ENCODE assay signal across 9 cellular contexts in the genomic region with DNA sequence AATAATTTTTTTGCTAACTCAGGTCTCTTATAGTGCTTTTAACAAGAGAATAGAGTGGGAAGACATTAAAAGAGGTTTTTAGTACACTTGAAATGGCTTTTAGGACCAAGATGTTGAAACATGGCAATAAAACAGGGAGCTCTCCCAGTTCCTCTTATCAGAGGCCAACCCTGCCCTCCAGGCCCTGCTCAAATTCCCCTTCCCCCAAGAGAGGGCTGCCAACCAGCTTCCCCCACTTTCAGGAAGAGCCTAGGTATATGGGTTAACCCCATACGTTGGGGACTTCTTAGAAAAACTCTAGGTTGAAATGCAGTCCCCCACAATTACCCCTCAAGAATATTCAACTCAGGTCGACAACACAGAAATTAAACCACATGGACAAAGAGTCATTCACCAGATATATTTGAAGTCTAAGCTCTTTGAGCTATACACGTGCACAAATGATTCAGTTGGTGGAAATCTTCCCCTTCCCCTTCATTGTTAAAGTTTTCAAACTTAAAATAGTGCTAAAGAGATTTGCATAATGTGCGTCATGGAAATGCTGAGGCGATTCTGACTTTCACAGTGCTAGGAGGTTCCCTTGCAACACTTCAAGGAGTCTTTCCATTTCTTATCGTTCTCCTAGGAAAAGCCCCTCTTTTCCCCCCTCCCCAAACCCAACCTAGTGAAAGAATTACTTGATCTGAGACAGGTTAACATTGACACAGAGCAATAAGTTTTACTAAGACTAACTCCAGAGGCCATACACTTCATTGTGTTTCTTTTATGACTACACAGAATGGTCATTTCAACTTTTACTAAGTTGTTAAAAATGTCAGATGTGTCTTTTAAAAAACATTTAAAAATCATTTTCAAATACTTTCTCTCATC. TPM values are rescaled to one million over a fixed set of nuclear protein-coding genes. Genes with fewer than 3 reads are reported as not detected.
DNase-seq lines count a peak whose midpoint lies in the region; ATAC-seq and TF ChIP-seq lines count a peak whose summit lies in the region.
"Had no signal": no experiment of that assay in that cellular context is flagged by ENCODE, and none has a peak within 500 bp of the region (broad histone marks: within the 10 kb centered on the region; RNA-seq: fewer than 3 reads in every experiment).

No MANE protein-coding gene starts in this region.

- peaks cover 7% of the 10 kb centered on the region for H3K4me1 Mint-ChIP-seq in activated CD8-positive, alpha-beta memory T cell treated with anti-CD3 and anti-CD28 coated beads, Interleukin-2, amount 10 ng/mL, durations not matched to agents 7 days and 5 days
- H3K4me1 Mint-ChIP-seq in stimulated activated effector memory CD8-positive, alpha-beta T cell treated with anti-CD3 and anti-CD28 coated beads, Interleukin-12 subunit alpha, Interleukin-12 subunit beta, amount 100 ng/mL, for 72 hours = no peaks in the 10 kb centered on the region

- peaks cover 2% of the 10 kb centered on the region for H3K27me3 Mint-ChIP-seq in activated CD8-positive, alpha-beta memory T cell treated with anti-CD3 and anti-CD28 coated beads, Interleukin-2, amount 10 ng/mL, durations not matched to agents 7 days and 5 days

- no peak overlapping the region for H3K27ac Mint-ChIP-seq in activated CD8-positive, alpha-beta memory T cell treated with anti-CD3 and anti-CD28 coated beads, Interleukin-2, amount 10 ng/mL, durations not matched to agents 7 days and 5 days
- peak overlapping the region; percentile 73 for H3K27ac Mint-ChIP-seq in stimulated activated effector memory CD8-positive, alpha-beta T cell treated with anti-CD3 and anti-CD28 coated beads, Interleukin-12 subunit alpha, Interleukin-12 subunit beta, amount 100 ng/mL, for 72 hours

- H3K4me3 Mint-ChIP-seq in activated CD8-positive, alpha-beta memory T cell treated with anti-CD3 and anti-CD28 coated beads, Interleukin-2, amount 10 ng/mL, durations not matched to agents 7 days and 5 days = no peak overlapping the region
- no peak overlapping the region for H3K4me3 Mint-ChIP-seq in stimulated activated effector memory CD8-positive, alpha-beta T cell treated with anti-CD3 and anti-CD28 coated beads, Interleukin-12 subunit alpha, Interleukin-12 subunit beta, amount 100 ng/mL, for 72 hours

- no peak for TF ChIP-seq POLR2A in lower leg skin (IDR thresholded peaks at IDR 0.05)

- H3F3A ChIP-seq in MM.1S (ENCODE audit: insufficient read depth, low read length) = no peaks in the 10 kb centered on the region

- H3K9me3 Mint-ChIP-seq in activated CD8-positive, alpha-beta memory T cell treated with anti-CD3 and anti-CD28 coated beads, Interleukin-2, amount 10 ng/mL, durations not matched to agents 7 days and 5 days (ENCODE audit: low read depth) = no peaks in the 10 kb centered on the region
- H3K9me3 Mint-ChIP-seq in stimulated activated effector memory CD8-positive, alpha-beta T cell treated with anti-CD3 and anti-CD28 coated beads, Interleukin-12 subunit alpha, Interleukin-12 subunit beta, amount 100 ng/mL, for 72 hours = no peaks in the 10 kb centered on the region

- TF ChIP-seq CTCF in MM.1S (IDR thresholded peaks at IDR 0.05; ENCODE audit: low read length) (no peak), lower leg skin (IDR thresholded peaks at IDR 0.05) (no peak)

- H3K36me3 Mint-ChIP-seq in activated CD8-positive, alpha-beta memory T cell treated with anti-CD3 and anti-CD28 coated beads, Interleukin-2, amount 10 ng/mL, durations not matched to agents 7 days and 5 days = no peaks in the 10 kb centered on the region
- peaks cover 6% of the 10 kb centered on the region for H3K36me3 Mint-ChIP-seq in stimulated activated effector memory CD8-positive, alpha-beta T cell treated with anti-CD3 and anti-CD28 coated beads, Interleukin-12 subunit alpha, Interleukin-12 subunit beta, amount 100 ng/mL, for 72 hours

- no peaks in the 10 kb centered on the region for H3K27me3 ChIP-seq in MM.1S (replicated peaks; ENCODE audit: insufficient read depth, low read length)

- no peak overlapping the region for H3K4me3 ChIP-seq in MM.1S (ENCODE audit: low read length)
- no peak overlapping the region for H3K4me3 ChIP-seq in lower leg skin (ENCODE audit: low read depth, poor library complexity, severe bottlenecking)

- 52 to 60% methylated on average over 6 of the region's 6 CpGs for WGBS in lower leg skin, 2 donors

- DNase-seq in activated CD8-positive, alpha-beta memory T cell treated with anti-CD3 and anti-CD28 coated beads, Interleukin-2, amount 10 ng/mL, durations not matched to agents 7 days and 5 days = no peak
- DNase-seq in activated CD8-positive, alpha-beta memory T cell treated with anti-CD3 and anti-CD28 coated beads, Interleukin-2, amount 50 U/mL, for 48 hours = no peak
- DNase-seq in MM.1S (peak; percentile 19), lower leg skin (ENCODE audit: low spot score in 2 of 2) (no peak), hypothalamus (lab: John Stamatoyannopoulos, UW) (no peak), putamen (ENCODE audit: low spot score) (no peak)
- DNase-seq in stimulated activated effector memory CD8-positive, alpha-beta T cell treated with anti-CD3 and anti-CD28 coated beads, Interleukin-12 subunit alpha, Interleukin-12 subunit beta, amount 100 ng/mL, for 72 hours (ENCODE audit: low spot score in 2 of 2) = no peak

- no peaks in the 10 kb centered on the region for H3K36me3 ChIP-seq in MM.1S (replicated peaks; ENCODE audit: insufficient read depth, low read length)

- no peaks in the 10 kb centered on the region for H3K79me2 ChIP-seq in MM.1S (ENCODE audit: low read length)

- H4K20me1 ChIP-seq in MM.1S (ENCODE audit: insufficient read depth, low read length) = no peaks in the 10 kb centered on the region

- no peak overlapping the region for H3K9ac ChIP-seq in MM.1S (ENCODE audit: low read length)

- ATAC-seq in activated CD8-positive, alpha-beta memory T cell treated with anti-CD3 and anti-CD28 coated beads, Interleukin-2, amount 10 ng/mL, durations not matched to agents 7 days and 5 days = peak; percentile 23
- ATAC-seq in HG02588 (IDR thresholded peaks at IDR 0.05; ENCODE audit: unreplicated experiment) = peak; percentile 58
- ATAC-seq in stimulated activated effector memory CD8-positive, alpha-beta T cell treated with anti-CD3 and anti-CD28 coated beads, Interleukin-12 subunit alpha, Interleukin-12 subunit beta, amount 100 ng/mL, for 72 hours = peak; percentile 65

- H3K9me2 ChIP-seq in MM.1S (replicated peaks; ENCODE audit: insufficient read depth, low read length) = no peaks in the 10 kb centered on the region

- CTCF ChIA-PET in activated CD8-positive, alpha-beta memory T cell treated with anti-CD3 and anti-CD28 coated beads, Interleukin-2, amount 10 ng/mL, durations not matched to agents 7 days and 5 days (lab: Charles Lee) = interaction anchor here (0.6 to 4.8 kb wide), 15 partner anchors 12 to 609 kb away, joined by 3 to 42 read pairs (median 3); no protein-coding TSS in a partner anchor

- no peak overlapping the region for H3K4me2 ChIP-seq in MM.1S (ENCODE audit: low read depth, low read length)

- peaks cover 9% of the 10 kb centered on the region; the same call in 1 of the 2 replicates for H3K4me1 ChIP-seq in MM.1S (ENCODE audit: low read length)

- H2AFZ ChIP-seq in MM.1S (ENCODE audit: low read length) = no peak overlapping the region

- no peaks in the 10 kb centered on the region for H3K9me3 ChIP-seq in MM.1S (replicated peaks; ENCODE audit: insufficient read depth, low read length)

- no peak overlapping the region for H3K27ac ChIP-seq in MM.1S (ENCODE audit: low read length)

- intact Hi-C loops in lower leg skin (cut with DNase I; ENCODE audit: low total_unique reads) = no loop called here

RNA-seq across cellular contexts. Expression of a gene that starts 49.8 kb away (rescaled TPM):
- total RNA-seq in activated CD8-positive, alpha-beta memory T cell treated with anti-CD3 and anti-CD28 coated beads, Interleukin-2, amount 10 ng/mL, durations not matched to agents 7 days and 5 days = under 1 TPM in 1 of 2 experiments, not detected in 1; 0.58 TPM
- total RNA-seq in lower leg skin = 1 to 10 TPM in 2 of 4 donors, under 1 TPM in 2; 0.34 to 4.9 (median 2.2) TPM
- total RNA-seq: lung microvascular endothelial cell had no signal
